ENCODE assay signal across 2 cellular contexts in the genomic region with DNA sequence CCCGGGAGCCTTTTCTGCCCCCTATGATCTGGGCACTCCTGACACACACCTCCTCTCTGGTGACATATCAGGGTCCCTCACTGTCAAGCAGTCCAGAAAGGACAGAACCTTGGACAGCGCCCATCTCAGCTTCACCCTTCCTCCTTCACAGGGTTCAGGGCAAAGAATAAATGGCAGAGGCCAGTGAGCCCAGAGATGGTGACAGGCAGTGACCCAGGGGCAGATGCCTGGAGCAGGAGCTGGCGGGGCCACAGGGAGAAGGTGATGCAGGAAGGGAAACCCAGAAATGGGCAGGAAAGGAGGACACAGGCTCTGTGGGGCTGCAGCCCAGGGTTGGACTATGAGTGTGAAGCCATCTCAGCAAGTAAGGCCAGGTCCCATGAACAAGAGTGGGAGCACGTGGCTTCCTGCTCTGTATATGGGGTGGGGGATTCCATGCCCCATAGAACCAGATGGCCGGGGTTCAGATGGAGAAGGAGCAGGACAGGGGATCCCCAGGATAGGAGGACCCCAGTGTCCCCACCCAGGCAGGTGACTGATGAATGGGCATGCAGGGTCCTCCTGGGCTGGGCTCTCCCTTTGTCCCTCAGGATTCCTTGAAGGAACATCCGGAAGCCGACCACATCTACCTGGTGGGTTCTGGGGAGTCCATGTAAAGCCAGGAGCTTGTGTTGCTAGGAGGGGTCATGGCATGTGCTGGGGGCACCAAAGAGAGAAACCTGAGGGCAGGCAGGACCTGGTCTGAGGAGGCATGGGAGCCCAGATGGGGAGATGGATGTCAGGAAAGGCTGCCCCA.
TF ChIP-seq lines count a peak whose summit lies in the region.

No MANE protein-coding gene starts in this region.

TF ChIP-seq in GM23338, 12 proteins besides CTCF, POLR2A, EP300 and RAD21 (continued from another document):
- TF ChIP-seq, protein P1, sequence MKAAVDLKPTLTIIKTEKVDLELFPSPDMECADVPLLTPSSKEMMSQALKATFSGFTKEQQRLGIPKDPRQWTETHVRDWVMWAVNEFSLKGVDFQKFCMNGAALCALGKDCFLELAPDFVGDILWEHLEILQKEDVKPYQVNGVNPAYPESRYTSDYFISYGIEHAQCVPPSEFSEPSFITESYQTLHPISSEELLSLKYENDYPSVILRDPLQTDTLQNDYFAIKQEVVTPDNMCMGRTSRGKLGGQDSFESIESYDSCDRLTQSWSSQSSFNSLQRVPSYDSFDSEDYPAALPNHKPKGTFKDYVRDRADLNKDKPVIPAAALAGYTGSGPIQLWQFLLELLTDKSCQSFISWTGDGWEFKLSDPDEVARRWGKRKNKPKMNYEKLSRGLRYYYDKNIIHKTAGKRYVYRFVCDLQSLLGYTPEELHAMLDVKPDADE (IDR thresholded peaks at IDR 0.05), result no peak
- TF ChIP-seq, protein P2, sequence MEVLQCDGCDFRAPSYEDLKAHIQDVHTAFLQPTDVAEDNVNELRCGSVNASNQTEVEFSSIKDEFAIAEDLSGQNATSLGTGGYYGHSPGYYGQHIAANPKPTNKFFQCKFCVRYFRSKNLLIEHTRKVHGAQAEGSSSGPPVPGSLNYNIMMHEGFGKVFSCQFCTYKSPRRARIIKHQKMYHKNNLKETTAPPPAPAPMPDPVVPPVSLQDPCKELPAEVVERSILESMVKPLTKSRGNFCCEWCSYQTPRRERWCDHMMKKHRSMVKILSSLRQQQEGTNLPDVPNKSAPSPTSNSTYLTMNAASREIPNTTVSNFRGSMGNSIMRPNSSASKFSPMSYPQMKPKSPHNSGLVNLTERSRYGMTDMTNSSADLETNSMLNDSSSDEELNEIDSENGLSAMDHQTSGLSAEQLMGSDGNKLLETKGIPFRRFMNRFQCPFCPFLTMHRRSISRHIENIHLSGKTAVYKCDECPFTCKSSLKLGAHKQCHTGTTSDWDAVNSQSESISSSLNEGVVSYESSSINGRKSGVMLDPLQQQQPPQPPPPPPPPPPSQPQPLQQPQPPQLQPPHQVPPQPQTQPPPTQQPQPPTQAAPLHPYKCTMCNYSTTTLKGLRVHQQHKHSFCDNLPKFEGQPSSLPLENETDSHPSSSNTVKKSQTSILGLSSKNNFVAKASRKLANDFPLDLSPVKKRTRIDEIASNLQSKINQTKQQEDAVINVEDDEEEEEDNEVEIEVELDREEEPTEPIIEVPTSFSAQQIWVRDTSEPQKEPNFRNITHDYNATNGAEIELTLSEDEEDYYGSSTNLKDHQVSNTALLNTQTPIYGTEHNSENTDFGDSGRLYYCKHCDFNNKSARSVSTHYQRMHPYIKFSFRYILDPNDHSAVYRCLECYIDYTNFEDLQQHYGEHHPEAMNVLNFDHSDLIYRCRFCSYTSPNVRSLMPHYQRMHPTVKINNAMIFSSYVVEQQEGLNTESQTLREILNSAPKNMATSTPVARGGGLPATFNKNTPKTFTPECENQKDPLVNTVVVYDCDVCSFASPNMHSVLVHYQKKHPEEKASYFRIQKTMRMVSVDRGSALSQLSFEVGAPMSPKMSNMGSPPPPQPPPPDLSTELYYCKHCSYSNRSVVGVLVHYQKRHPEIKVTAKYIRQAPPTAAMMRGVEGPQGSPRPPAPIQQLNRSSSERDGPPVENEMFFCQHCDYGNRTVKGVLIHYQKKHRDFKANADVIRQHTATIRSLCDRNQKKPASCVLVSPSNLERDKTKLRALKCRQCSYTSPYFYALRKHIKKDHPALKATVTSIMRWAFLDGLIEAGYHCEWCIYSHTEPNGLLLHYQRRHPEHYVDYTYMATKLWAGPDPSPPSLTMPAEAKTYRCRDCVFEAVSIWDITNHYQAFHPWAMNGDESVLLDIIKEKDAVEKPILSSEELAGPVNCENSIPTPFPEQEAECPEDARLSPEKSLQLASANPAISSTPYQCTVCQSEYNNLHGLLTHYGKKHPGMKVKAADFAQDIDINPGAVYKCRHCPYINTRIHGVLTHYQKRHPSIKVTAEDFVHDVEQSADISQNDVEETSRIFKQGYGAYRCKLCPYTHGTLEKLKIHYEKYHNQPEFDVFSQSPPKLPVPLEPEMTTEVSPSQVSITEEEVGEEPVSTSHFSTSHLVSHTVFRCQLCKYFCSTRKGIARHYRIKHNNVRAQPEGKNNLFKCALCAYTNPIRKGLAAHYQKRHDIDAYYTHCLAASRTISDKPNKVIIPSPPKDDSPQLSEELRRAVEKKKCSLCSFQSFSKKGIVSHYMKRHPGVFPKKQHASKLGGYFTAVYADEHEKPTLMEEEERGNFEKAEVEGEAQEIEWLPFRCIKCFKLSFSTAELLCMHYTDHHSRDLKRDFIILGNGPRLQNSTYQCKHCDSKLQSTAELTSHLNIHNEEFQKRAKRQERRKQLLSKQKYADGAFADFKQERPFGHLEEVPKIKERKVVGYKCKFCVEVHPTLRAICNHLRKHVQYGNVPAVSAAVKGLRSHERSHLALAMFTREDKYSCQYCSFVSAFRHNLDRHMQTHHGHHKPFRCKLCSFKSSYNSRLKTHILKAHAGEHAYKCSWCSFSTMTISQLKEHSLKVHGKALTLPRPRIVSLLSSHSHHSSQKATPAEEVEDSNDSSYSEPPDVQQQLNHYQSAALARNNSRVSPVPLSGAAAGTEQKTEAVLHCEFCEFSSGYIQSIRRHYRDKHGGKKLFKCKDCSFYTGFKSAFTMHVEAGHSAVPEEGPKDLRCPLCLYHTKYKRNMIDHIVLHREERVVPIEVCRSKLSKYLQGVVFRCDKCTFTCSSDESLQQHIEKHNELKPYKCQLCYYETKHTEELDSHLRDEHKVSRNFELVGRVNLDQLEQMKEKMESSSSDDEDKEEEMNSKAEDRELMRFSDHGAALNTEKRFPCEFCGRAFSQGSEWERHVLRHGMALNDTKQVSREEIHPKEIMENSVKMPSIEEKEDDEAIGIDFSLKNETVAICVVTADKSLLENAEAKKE (CRISPR knock-in tag; IDR thresholded peaks at IDR 0.05), result no peak

TF ChIP-seq in WTC11, 78 proteins besides CTCF, POLR2A, EP300 and RAD21 (continued from another document):
- TF ChIP-seq, protein P3, sequence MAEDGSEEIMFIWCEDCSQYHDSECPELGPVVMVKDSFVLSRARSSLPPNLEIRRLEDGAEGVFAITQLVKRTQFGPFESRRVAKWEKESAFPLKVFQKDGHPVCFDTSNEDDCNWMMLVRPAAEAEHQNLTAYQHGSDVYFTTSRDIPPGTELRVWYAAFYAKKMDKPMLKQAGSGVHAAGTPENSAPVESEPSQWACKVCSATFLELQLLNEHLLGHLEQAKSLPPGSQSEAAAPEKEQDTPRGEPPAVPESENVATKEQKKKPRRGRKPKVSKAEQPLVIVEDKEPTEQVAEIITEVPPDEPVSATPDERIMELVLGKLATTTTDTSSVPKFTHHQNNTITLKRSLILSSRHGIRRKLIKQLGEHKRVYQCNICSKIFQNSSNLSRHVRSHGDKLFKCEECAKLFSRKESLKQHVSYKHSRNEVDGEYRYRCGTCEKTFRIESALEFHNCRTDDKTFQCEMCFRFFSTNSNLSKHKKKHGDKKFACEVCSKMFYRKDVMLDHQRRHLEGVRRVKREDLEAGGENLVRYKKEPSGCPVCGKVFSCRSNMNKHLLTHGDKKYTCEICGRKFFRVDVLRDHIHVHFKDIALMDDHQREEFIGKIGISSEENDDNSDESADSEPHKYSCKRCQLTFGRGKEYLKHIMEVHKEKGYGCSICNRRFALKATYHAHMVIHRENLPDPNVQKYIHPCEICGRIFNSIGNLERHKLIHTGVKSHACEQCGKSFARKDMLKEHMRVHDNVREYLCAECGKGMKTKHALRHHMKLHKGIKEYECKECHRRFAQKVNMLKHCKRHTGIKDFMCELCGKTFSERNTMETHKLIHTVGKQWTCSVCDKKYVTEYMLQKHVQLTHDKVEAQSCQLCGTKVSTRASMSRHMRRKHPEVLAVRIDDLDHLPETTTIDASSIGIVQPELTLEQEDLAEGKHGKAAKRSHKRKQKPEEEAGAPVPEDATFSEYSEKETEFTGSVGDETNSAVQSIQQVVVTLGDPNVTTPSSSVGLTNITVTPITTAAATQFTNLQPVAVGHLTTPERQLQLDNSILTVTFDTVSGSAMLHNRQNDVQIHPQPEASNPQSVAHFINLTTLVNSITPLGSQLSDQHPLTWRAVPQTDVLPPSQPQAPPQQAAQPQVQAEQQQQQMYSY (CRISPR knock-in tag; IDR thresholded peaks at IDR 0.05), result no peak
- no peak for TF ChIP-seq SMAD4 (CRISPR knock-in tag; IDR thresholded peaks at IDR 0.05)
- TF ChIP-seq, protein P4, sequence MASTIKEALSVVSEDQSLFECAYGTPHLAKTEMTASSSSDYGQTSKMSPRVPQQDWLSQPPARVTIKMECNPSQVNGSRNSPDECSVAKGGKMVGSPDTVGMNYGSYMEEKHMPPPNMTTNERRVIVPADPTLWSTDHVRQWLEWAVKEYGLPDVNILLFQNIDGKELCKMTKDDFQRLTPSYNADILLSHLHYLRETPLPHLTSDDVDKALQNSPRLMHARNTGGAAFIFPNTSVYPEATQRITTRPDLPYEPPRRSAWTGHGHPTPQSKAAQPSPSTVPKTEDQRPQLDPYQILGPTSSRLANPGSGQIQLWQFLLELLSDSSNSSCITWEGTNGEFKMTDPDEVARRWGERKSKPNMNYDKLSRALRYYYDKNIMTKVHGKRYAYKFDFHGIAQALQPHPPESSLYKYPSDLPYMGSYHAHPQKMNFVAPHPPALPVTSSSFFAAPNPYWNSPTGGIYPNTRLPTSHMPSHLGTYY (CRISPR knock-in tag; IDR thresholded peaks at IDR 0.05), result no peak
- no peak for TF ChIP-seq SOX15 (CRISPR knock-in tag; IDR thresholded peaks at IDR 0.05)
- TF ChIP-seq, protein P5, sequence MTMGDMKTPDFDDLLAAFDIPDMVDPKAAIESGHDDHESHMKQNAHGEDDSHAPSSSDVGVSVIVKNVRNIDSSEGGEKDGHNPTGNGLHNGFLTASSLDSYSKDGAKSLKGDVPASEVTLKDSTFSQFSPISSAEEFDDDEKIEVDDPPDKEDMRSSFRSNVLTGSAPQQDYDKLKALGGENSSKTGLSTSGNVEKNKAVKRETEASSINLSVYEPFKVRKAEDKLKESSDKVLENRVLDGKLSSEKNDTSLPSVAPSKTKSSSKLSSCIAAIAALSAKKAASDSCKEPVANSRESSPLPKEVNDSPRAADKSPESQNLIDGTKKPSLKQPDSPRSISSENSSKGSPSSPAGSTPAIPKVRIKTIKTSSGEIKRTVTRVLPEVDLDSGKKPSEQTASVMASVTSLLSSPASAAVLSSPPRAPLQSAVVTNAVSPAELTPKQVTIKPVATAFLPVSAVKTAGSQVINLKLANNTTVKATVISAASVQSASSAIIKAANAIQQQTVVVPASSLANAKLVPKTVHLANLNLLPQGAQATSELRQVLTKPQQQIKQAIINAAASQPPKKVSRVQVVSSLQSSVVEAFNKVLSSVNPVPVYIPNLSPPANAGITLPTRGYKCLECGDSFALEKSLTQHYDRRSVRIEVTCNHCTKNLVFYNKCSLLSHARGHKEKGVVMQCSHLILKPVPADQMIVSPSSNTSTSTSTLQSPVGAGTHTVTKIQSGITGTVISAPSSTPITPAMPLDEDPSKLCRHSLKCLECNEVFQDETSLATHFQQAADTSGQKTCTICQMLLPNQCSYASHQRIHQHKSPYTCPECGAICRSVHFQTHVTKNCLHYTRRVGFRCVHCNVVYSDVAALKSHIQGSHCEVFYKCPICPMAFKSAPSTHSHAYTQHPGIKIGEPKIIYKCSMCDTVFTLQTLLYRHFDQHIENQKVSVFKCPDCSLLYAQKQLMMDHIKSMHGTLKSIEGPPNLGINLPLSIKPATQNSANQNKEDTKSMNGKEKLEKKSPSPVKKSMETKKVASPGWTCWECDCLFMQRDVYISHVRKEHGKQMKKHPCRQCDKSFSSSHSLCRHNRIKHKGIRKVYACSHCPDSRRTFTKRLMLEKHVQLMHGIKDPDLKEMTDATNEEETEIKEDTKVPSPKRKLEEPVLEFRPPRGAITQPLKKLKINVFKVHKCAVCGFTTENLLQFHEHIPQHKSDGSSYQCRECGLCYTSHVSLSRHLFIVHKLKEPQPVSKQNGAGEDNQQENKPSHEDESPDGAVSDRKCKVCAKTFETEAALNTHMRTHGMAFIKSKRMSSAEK (CRISPR knock-in tag; IDR thresholded peaks at IDR 0.05; ENCODE audit: borderline replicate concordance), result no peak
- TF ChIP-seq, protein P6, sequence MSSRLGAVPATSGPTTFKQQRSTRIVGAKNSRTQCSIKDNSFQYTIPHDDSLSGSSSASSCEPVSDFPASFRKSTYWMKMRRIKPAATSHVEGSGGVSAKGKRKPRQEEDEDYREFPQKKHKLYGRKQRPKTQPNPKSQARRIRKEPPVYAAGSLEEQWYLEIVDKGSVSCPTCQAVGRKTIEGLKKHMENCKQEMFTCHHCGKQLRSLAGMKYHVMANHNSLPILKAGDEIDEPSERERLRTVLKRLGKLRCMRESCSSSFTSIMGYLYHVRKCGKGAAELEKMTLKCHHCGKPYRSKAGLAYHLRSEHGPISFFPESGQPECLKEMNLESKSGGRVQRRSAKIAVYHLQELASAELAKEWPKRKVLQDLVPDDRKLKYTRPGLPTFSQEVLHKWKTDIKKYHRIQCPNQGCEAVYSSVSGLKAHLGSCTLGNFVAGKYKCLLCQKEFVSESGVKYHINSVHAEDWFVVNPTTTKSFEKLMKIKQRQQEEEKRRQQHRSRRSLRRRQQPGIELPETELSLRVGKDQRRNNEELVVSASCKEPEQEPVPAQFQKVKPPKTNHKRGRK (CRISPR knock-in tag; IDR thresholded peaks at IDR 0.05; ENCODE audit: borderline replicate concordance), result no peak
- TF ChIP-seq SP1 (CRISPR knock-in tag; conservative IDR thresholded peaks at IDR 0.05), result no peak
- TF ChIP-seq, protein P7, sequence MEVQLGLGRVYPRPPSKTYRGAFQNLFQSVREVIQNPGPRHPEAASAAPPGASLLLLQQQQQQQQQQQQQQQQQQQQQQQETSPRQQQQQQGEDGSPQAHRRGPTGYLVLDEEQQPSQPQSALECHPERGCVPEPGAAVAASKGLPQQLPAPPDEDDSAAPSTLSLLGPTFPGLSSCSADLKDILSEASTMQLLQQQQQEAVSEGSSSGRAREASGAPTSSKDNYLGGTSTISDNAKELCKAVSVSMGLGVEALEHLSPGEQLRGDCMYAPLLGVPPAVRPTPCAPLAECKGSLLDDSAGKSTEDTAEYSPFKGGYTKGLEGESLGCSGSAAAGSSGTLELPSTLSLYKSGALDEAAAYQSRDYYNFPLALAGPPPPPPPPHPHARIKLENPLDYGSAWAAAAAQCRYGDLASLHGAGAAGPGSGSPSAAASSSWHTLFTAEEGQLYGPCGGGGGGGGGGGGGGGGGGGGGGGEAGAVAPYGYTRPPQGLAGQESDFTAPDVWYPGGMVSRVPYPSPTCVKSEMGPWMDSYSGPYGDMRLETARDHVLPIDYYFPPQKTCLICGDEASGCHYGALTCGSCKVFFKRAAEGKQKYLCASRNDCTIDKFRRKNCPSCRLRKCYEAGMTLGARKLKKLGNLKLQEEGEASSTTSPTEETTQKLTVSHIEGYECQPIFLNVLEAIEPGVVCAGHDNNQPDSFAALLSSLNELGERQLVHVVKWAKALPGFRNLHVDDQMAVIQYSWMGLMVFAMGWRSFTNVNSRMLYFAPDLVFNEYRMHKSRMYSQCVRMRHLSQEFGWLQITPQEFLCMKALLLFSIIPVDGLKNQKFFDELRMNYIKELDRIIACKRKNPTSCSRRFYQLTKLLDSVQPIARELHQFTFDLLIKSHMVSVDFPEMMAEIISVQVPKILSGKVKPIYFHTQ (CRISPR knock-in tag; IDR thresholded peaks at IDR 0.05), result no peak
- TF ChIP-seq, protein P8, sequence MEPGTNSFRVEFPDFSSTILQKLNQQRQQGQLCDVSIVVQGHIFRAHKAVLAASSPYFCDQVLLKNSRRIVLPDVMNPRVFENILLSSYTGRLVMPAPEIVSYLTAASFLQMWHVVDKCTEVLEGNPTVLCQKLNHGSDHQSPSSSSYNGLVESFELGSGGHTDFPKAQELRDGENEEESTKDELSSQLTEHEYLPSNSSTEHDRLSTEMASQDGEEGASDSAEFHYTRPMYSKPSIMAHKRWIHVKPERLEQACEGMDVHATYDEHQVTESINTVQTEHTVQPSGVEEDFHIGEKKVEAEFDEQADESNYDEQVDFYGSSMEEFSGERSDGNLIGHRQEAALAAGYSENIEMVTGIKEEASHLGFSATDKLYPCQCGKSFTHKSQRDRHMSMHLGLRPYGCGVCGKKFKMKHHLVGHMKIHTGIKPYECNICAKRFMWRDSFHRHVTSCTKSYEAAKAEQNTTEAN (CRISPR knock-in tag; IDR thresholded peaks at IDR 0.05), result no peak
- TF ChIP-seq ZNF121 (CRISPR knock-in tag; IDR thresholded peaks at IDR 0.05), result no peak
- no peak for TF ChIP-seq MXD4 (CRISPR knock-in tag; IDR thresholded peaks at IDR 0.05; ENCODE audit: borderline replicate concordance)
- no peak for TF ChIP-seq CBFB (CRISPR knock-in tag; IDR thresholded peaks at IDR 0.05; ENCODE audit: low read depth)
